ENCODE assay signal across 8 cellular contexts in genomic region chr3:122678496-122678895, GRCh38. TPM values are rescaled to one million over a fixed set of nuclear protein-coding genes. Genes with fewer than 3 reads are reported as not detected.
DNase-seq lines count a peak whose midpoint lies in the region; ATAC-seq and TF ChIP-seq lines count a peak whose summit lies in the region.

No MANE protein-coding gene starts in this region.

- H3K4me1 ChIP-seq in mesenchymal stem cell (ENCODE audit: control insufficient read depth, insufficient read depth, low read depth, low read length) (peaks cover 14% of the 10 kb centered on the region), upper lobe of right lung (peaks cover 32% of the 10 kb centered on the region), mucosa of descending colon (ENCODE audit: low read depth) (peaks cover 21% of the 10 kb centered on the region)

- no peak overlapping the region for H2AFZ ChIP-seq in mesenchymal stem cell (ENCODE audit: low read depth, low read length)

- peak overlapping the region; percentile 69 for H4K8ac ChIP-seq in mesenchymal stem cell (ENCODE audit: low read length)

- H4K91ac ChIP-seq in mesenchymal stem cell (ENCODE audit: low read length), result no peak overlapping the region

- no peak overlapping the region for H2BK12ac ChIP-seq in mesenchymal stem cell (ENCODE audit: low read length in 2 of 2)

- H3K27me3 ChIP-seq in mesenchymal stem cell (ENCODE audit: control insufficient read depth in 1 of 2, insufficient read depth in 1 of 2, low read length in 2 of 2) (no peaks in the 10 kb centered on the region), upper lobe of right lung (no peaks in the 10 kb centered on the region)

- ATAC-seq in activated naive CD8-positive, alpha-beta T cell treated with anti-CD3 and anti-CD28 coated beads, Interleukin-2, amount 10 ng/mL, durations not matched to agents 7 days and 5 days (ENCODE audit: low read depth), result no peak
- ATAC-seq in upper lobe of right lung, result no peak
- ATAC-seq in mucosa of descending colon, result no peak

- H3K9ac ChIP-seq in mesenchymal stem cell (ENCODE audit: low read length), result peak overlapping the region; percentile 94

- H3K4ac ChIP-seq in mesenchymal stem cell (ENCODE audit: low read depth in 1 of 2, low read length in 2 of 2), result no peak overlapping the region

- TF ChIP-seq CTCF in upper lobe of right lung (IDR thresholded peaks at IDR 0.05) (no peak), mucosa of descending colon (IDR thresholded peaks at IDR 0.05) (no peak)

- H3K4me1 Mint-ChIP-seq in activated naive CD4-positive, alpha-beta T cell treated with anti-CD3 and anti-CD28 coated beads, Interleukin-2, amount 50 U/mL, for 24 hours, result peaks cover 50% of the 10 kb centered on the region
- peaks cover 44% of the 10 kb centered on the region for H3K4me1 Mint-ChIP-seq in activated naive CD8-positive, alpha-beta T cell treated with anti-CD3 and anti-CD28 coated beads, Interleukin-2, amount 10 ng/mL, durations not matched to agents 7 days and 5 days

- H3K4me3 ChIP-seq in mesenchymal stem cell (ENCODE audit: insufficient read depth in 1 of 2, low read depth in 1 of 2, low read length in 2 of 2) (peak overlapping the region in 1 of 2 experiments; percentile 92), upper lobe of right lung (no peak overlapping the region), mucosa of descending colon (no peak overlapping the region)

- no peak for DNase-seq in activated naive CD4-positive, alpha-beta T cell treated with Interleukin-2 at 50 U/mL for 16 hours
- DNase-seq in activated naive CD8-positive, alpha-beta T cell treated with anti-CD3 and anti-CD28 coated beads, Interleukin-2, amount 10 ng/mL, durations not matched to agents 7 days and 5 days, result no peak
- no peak for DNase-seq in mesenchymal stem cell
- DNase-seq in upper lobe of right lung, result no peak
- no peak for DNase-seq in amniotic stem cell (lab: John Stamatoyannopoulos, UW)
- no peak for DNase-seq in activated CD8-positive, alpha-beta memory T cell treated with anti-CD3 and anti-CD28 coated beads for 24 hours
- DNase-seq in mucosa of descending colon, result no peak

- no peak overlapping the region for H3K23ac ChIP-seq in mesenchymal stem cell (ENCODE audit: low read length in 2 of 2)

- H3K18ac ChIP-seq in mesenchymal stem cell (ENCODE audit: low read depth in 1 of 2, low read length in 2 of 2), result no peak overlapping the region

- no peak overlapping the region for H3K27ac ChIP-seq in mesenchymal stem cell (ENCODE audit: low read length, poor library complexity, severe bottlenecking)
- H3K27ac ChIP-seq in upper lobe of right lung, result peak overlapping the region; percentile 95

- no peak overlapping the region for H2AK5ac ChIP-seq in mesenchymal stem cell (ENCODE audit: low read length, severe bottlenecking)

- peak overlapping the region; percentile 11 for H3K4me3 Mint-ChIP-seq in activated naive CD4-positive, alpha-beta T cell treated with anti-CD3 and anti-CD28 coated beads, Interleukin-2, amount 50 U/mL, for 24 hours
- H3K4me3 Mint-ChIP-seq in activated naive CD8-positive, alpha-beta T cell treated with anti-CD3 and anti-CD28 coated beads, Interleukin-2, amount 10 ng/mL, durations not matched to agents 7 days and 5 days, result no peak overlapping the region

- H2BK120ac ChIP-seq in mesenchymal stem cell (ENCODE audit: low read depth, low read length), result no peak overlapping the region

- H3K36me3 Mint-ChIP-seq in activated naive CD4-positive, alpha-beta T cell treated with anti-CD3 and anti-CD28 coated beads, Interleukin-2, amount 50 U/mL, for 24 hours, result peaks cover 6% of the 10 kb centered on the region
- peaks cover 30% of the 10 kb centered on the region for H3K36me3 Mint-ChIP-seq in activated naive CD8-positive, alpha-beta T cell treated with anti-CD3 and anti-CD28 coated beads, Interleukin-2, amount 10 ng/mL, durations not matched to agents 7 days and 5 days

- H3K27ac Mint-ChIP-seq in activated naive CD4-positive, alpha-beta T cell treated with anti-CD3 and anti-CD28 coated beads, Interleukin-2, amount 50 U/mL, for 24 hours, result no peak overlapping the region
- peak overlapping the region; percentile 74 for H3K27ac Mint-ChIP-seq in activated naive CD8-positive, alpha-beta T cell treated with anti-CD3 and anti-CD28 coated beads, Interleukin-2, amount 10 ng/mL, durations not matched to agents 7 days and 5 days

- no peaks in the 10 kb centered on the region for H3K9me3 ChIP-seq in mesenchymal stem cell (ENCODE audit: control insufficient read depth, low read length)
- no peaks in the 10 kb centered on the region for H3K9me3 ChIP-seq in upper lobe of right lung
- no peaks in the 10 kb centered on the region for H3K9me3 ChIP-seq in mucosa of descending colon

- intact Hi-C loops in upper lobe of right lung (cut with DNase I) (loop anchor here (5.0 kb wide), 1 partner anchor 116 kb away; the partner anchor contains the start of genes DTX3L and PARP9), mucosa of descending colon (cut with DNase I, micrococcal nuclease) (loop anchor here (5.0 to 10.0 kb wide), 2 partner anchors 116 to 284 kb away; partner anchors contain the start of genes DTX3L (in 1 of the 2) and PARP9 (in 1 of the 2))

- POLR2A ChIA-PET in activated naive CD8-positive, alpha-beta T cell treated with anti-CD3 and anti-CD28 coated beads, Interleukin-2, amount 10 ng/mL, durations not matched to agents 7 days and 5 days (lab: Charles Lee), result interaction anchor here (0.7 to 5.3 kb wide), 11 partner anchors 9 to 1072 kb away, joined by 3 to 160 read pairs (median 4); partner anchors contain the start of genes DTX3L, FAM162A, PARP15 and PARP9

- H3K79me1 ChIP-seq in mesenchymal stem cell (replicated peaks; ENCODE audit: low read length, poor library complexity, severe bottlenecking), result peaks cover 11% of the 10 kb centered on the region

- WGBS in mesenchymal stem cell, result 91% methylated on average over 5 of the region's 5 CpGs

- H3K14ac ChIP-seq in mesenchymal stem cell (ENCODE audit: low read length in 2 of 2), result no peak overlapping the region

- H3K36me3 ChIP-seq in mesenchymal stem cell (ENCODE audit: control insufficient read depth in 1 of 2, insufficient read depth in 2 of 2, low read depth in 1 of 2, low read length in 2 of 2) (no peaks in the 10 kb centered on the region), upper lobe of right lung (no peaks in the 10 kb centered on the region), mucosa of descending colon (ENCODE audit: low read depth) (no peaks in the 10 kb centered on the region)

- H3K27me3 Mint-ChIP-seq in activated naive CD4-positive, alpha-beta T cell treated with anti-CD3 and anti-CD28 coated beads, Interleukin-2, amount 50 U/mL, for 24 hours, result no peaks in the 10 kb centered on the region
- H3K27me3 Mint-ChIP-seq in activated naive CD8-positive, alpha-beta T cell treated with anti-CD3 and anti-CD28 coated beads, Interleukin-2, amount 10 ng/mL, durations not matched to agents 7 days and 5 days, result no peaks in the 10 kb centered on the region

- no peak overlapping the region for H2BK15ac ChIP-seq in mesenchymal stem cell (ENCODE audit: low read depth, poor library complexity, severe bottlenecking)

- no peak overlapping the region for H3K4me2 ChIP-seq in mesenchymal stem cell (ENCODE audit: low read length, poor library complexity, severe bottlenecking)

- H3K9me3 Mint-ChIP-seq in activated naive CD4-positive, alpha-beta T cell treated with anti-CD3 and anti-CD28 coated beads, Interleukin-2, amount 50 U/mL, for 24 hours, result no peaks in the 10 kb centered on the region
- peaks cover 2% of the 10 kb centered on the region for H3K9me3 Mint-ChIP-seq in activated naive CD8-positive, alpha-beta T cell treated with anti-CD3 and anti-CD28 coated beads, Interleukin-2, amount 10 ng/mL, durations not matched to agents 7 days and 5 days

- H2BK5ac ChIP-seq in mesenchymal stem cell (ENCODE audit: low read depth, low read length, poor library complexity, severe bottlenecking), result no peak overlapping the region

RNA-seq across cellular contexts. Expression of gene PARP14, which starts 2.1 kb away (rescaled TPM):
- 100 to 1,000 TPM; 128 to 129 TPM for total RNA-seq in activated naive CD8-positive, alpha-beta T cell treated with anti-CD3 and anti-CD28 coated beads, Interleukin-2, amount 10 ng/mL, durations not matched to agents 7 days and 5 days
- polyA plus RNA-seq in mesenchymal stem cell (2013, experiment 1 of 2), result 23.9 TPM
- polyA plus RNA-seq in mesenchymal stem cell (2013, experiment 2 of 2), result 22.3 TPM
- 131 TPM for total RNA-seq in upper lobe of right lung
- 10 to 100 TPM; 34.7 to 47.9 (median 43.8) TPM for total RNA-seq in mucosa of descending colon
